ENCODE assay signal across 27 cellular contexts in genomic region chr15:29621626-29622025, GRCh38.
"Had no signal": no experiment of that assay in that cellular context is flagged by ENCODE, and none has a peak within 500 bp of the region (broad histone marks: within the 10 kb centered on the region; RNA-seq: fewer than 3 reads in every experiment).

No MANE protein-coding gene starts in this region.

- H3K4me3 Mint-ChIP-seq: naive thymus-derived CD8-positive, alpha-beta T cell; natural killer cell treated with Interleukin-12 subunit alpha and Interleukin-12 subunit beta and Interleukin-15 and Interleukin-18, amount 100 ng/mL, for 72 hours; nephron progenitor cell; neural crest cell; stimulated activated effector memory CD8-positive, alpha-beta T cell treated with anti-CD3 and anti-CD28 coated beads, Interleukin-12 subunit alpha, Interleukin-12 subunit beta, amount 100 ng/mL, for 72 hours; stimulated activated naive B cell treated with anti-CD40 and anti-IgM and Interleukin-4, amounts not matched to agents 10 μg/mL and 1 μg/mL and 100 μg/mL, for 72 hours; stimulated activated naive CD8-positive, alpha-beta T cell treated with anti-CD3 and anti-CD28 coated beads, Interleukin-15, Interleukin-2, amounts not matched to agents 100 ng/mL and 50 ng/mL, for 24 hours; type B pancreatic cell had no signal

- H3K36me3 Mint-ChIP-seq: natural killer cell treated with Interleukin-12 subunit alpha and Interleukin-12 subunit beta and Interleukin-15 and Interleukin-18, amount 100 ng/mL, for 72 hours; stimulated activated effector memory CD8-positive, alpha-beta T cell treated with anti-CD3 and anti-CD28 coated beads, Interleukin-12 subunit alpha, Interleukin-12 subunit beta, amount 100 ng/mL, for 72 hours; stimulated activated naive B cell treated with anti-CD40 and anti-IgM and Interleukin-4, amounts not matched to agents 10 μg/mL and 1 μg/mL and 100 μg/mL, for 72 hours; type B pancreatic cell had no signal

- H3K27me3 ChIP-seq: neutrophil, pancreas, right lobe of liver, sigmoid colon, thyroid gland, transverse colon, upper lobe of right lung, uterus had no signal

- ATAC-seq: naive thymus-derived CD8-positive, alpha-beta T cell; natural killer cell treated with Interleukin-12 subunit alpha and Interleukin-12 subunit beta and Interleukin-15 and Interleukin-18, amount 100 ng/mL, for 72 hours; pancreas; psoas muscle; right cardiac atrium; right lobe of liver; stimulated activated effector memory CD8-positive, alpha-beta T cell treated with anti-CD3 and anti-CD28 coated beads, Interleukin-12 subunit alpha, Interleukin-12 subunit beta, amount 100 ng/mL, for 72 hours; stimulated activated naive B cell treated with anti-CD40 and anti-IgM and Interleukin-4, amounts not matched to agents 10 μg/mL and 1 μg/mL and 100 μg/mL, for 72 hours; upper lobe of right lung had no signal

- H3K36me3 ChIP-seq: neutrophil, pancreas, right lobe of liver, sigmoid colon, stomach, thoracic aorta, thyroid gland, transverse colon, upper lobe of right lung, uterus had no signal

- H3K27ac ChIP-seq: neutrophil, pancreas, psoas muscle, right lobe of liver, sigmoid colon, stomach, thoracic aorta, thyroid gland, transverse colon, upper lobe of right lung, uterus had no signal

- H3K4me1 Mint-ChIP-seq: naive thymus-derived CD8-positive, alpha-beta T cell; neural crest cell; stimulated activated effector memory CD8-positive, alpha-beta T cell treated with anti-CD3 and anti-CD28 coated beads, Interleukin-12 subunit alpha, Interleukin-12 subunit beta, amount 100 ng/mL, for 72 hours; stimulated activated naive B cell treated with anti-CD40 and anti-IgM and Interleukin-4, amounts not matched to agents 10 μg/mL and 1 μg/mL and 100 μg/mL, for 72 hours had no signal

- H3K9me3 ChIP-seq: neutrophil, pancreas, psoas muscle, right lobe of liver, sigmoid colon, thoracic aorta, thyroid gland, transverse colon, upper lobe of right lung, uterus had no signal

- H3K4me1 ChIP-seq: pancreas, psoas muscle, right lobe of liver, sigmoid colon, stomach, transverse colon, upper lobe of right lung, uterus had no signal

- H3K27ac Mint-ChIP-seq: naive thymus-derived CD8-positive, alpha-beta T cell; natural killer cell treated with Interleukin-12 subunit alpha and Interleukin-12 subunit beta and Interleukin-15 and Interleukin-18, amount 100 ng/mL, for 72 hours; nephron progenitor cell; stimulated activated effector memory CD8-positive, alpha-beta T cell treated with anti-CD3 and anti-CD28 coated beads, Interleukin-12 subunit alpha, Interleukin-12 subunit beta, amount 100 ng/mL, for 72 hours; stimulated activated naive B cell treated with anti-CD40 and anti-IgM and Interleukin-4, amounts not matched to agents 10 μg/mL and 1 μg/mL and 100 μg/mL, for 72 hours; stimulated activated naive CD8-positive, alpha-beta T cell treated with anti-CD3 and anti-CD28 coated beads, Interleukin-15, Interleukin-2, amounts not matched to agents 100 ng/mL and 50 ng/mL, for 24 hours; type B pancreatic cell had no signal

- DNase-seq: naive thymus-derived CD8-positive, alpha-beta T cell; nephron progenitor cell; nucleus accumbens; pancreas; psoas muscle; right cardiac atrium; right lobe of liver; sigmoid colon; small intestine; stimulated activated CD4-positive, alpha-beta T cell treated with anti-CD3 and anti-CD28 coated beads, Interleukin-15, amount 100 ng/mL, for 24 hours; stimulated activated CD4-positive, alpha-beta T cell treated with anti-CD3 and anti-CD28 coated beads, Interleukin-2, amount 100 ng/mL, for 24 hours; stimulated activated CD4-positive, alpha-beta T cell treated with anti-CD3 and anti-CD28 coated beads, Interleukin-2, amount 100 ng/mL, for 48 hours; stimulated activated CD4-positive, alpha-beta T cell treated with anti-CD3 and anti-CD28 coated beads, Interleukin-4, amount 100 ng/mL, for 24 hours; stimulated activated naive B cell treated with anti-CD40 and anti-IgM and Interleukin-4, amounts not matched to agents 10 μg/mL and 1 μg/mL and 100 μg/mL, for 72 hours; stimulated activated naive CD4-positive, alpha-beta T cell treated with Interleukin-2 at 50 U/mL for 16 hours; stomach; thyroid gland; transverse colon; upper lobe of right lung; uterus had no signal

- H3K9me3 Mint-ChIP-seq: natural killer cell treated with Interleukin-12 subunit alpha and Interleukin-12 subunit beta and Interleukin-15 and Interleukin-18, amount 100 ng/mL, for 72 hours had no signal

- H3K27me3 Mint-ChIP-seq: stimulated activated naive B cell treated with anti-CD40 and anti-IgM and Interleukin-4, amounts not matched to agents 10 μg/mL and 1 μg/mL and 100 μg/mL, for 72 hours; stimulated activated naive CD8-positive, alpha-beta T cell treated with anti-CD3 and anti-CD28 coated beads, Interleukin-15, Interleukin-2, amounts not matched to agents 100 ng/mL and 50 ng/mL, for 24 hours; type B pancreatic cell had no signal

- H3K4me3 ChIP-seq: pancreas, psoas muscle, right lobe of liver, sigmoid colon, stomach, thoracic aorta, thyroid gland, transverse colon, upper lobe of right lung, uterus had no signal
